Comparison of ENCODE assay signal across 8 cellular contexts in the genomic region with DNA sequence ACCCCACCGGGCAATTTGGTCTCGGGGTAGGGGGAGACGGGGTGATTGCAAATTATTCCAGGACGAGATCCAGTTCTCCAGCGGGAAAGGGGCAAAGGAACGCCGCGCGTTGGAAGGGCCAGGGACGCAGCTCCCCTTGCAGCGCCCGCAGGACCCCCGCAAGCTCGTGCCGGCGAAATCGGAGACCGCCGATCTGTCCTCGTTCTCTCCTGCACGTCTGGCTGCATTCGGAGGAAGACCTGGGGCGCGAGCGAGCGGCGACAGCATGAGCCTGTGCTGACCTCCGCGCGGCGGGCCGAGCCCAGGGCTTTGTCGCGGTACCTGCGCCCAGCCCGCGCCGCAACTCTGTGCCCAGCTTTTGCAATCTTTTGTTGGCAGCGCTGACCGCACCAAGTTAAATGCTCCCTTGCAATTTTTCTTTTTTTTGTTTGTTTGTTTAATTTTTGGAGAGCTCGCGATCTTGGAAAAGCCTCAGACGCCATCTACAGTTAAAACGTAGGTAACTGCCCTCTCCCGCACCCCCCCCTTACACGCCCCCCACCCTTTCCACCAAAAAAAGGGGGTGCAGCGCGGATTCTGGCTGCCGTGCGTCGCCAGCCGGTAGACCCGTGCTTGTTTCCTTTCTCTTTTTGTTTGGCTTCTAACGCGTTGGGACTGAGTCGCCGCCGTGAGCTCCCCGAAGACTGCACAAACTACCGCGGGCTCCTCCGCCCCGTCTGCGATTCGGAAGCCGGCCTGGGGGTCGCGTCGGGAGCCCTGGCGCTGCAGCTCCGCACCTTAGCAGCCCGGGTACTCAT. TPM values are rescaled to one million over a fixed set of nuclear protein-coding genes. Genes with fewer than 3 reads are reported as not detected.
A peak's percentile ranks its signal among the peaks of the same experiment; 100 is the strongest.
DNase-seq lines count a peak whose midpoint lies in the region; ATAC-seq, FAIRE-seq and TF ChIP-seq lines count a peak whose summit lies in the region.

No MANE protein-coding gene starts in this region.

- peaks cover 0 to 6% (median 0%) of the 10 kb centered on the region in 5 experiments for H3K9me3 Mint-ChIP-seq in brain

- H3K4me3 ChIP-seq in NB4 (ENCODE audit: low read depth, low read length) (peak overlapping the region; percentile 70), iPS-18c (ENCODE audit: insufficient read depth, low read depth, low read length) (peak overlapping the region; percentile 78), small intestine (ENCODE audit: low read depth in 1 of 2, low read length in 2 of 2) (peak overlapping the region; percentile 57 to 59)

- H3K27ac ChIP-seq in small intestine (ENCODE audit: low read depth in 1 of 2, low read length in 1 of 2), result peak overlapping the region; percentile 25 to 95

- peak overlapping the region; percentile 95 to 99 (median 97) for H3K4me3 Mint-ChIP-seq in brain

- peak overlapping the region; percentile 96 to 98 (median 97) for H3K27ac Mint-ChIP-seq in brain

- peak; percentile 4 for TF ChIP-seq CTCF in NB4 (IDR thresholded peaks at IDR 0.05; ENCODE audit: low read depth, low read length)
- peak; percentile 57 to 76 for TF ChIP-seq CTCF in brain (conservative IDR thresholded peaks at IDR 0.05)

- 0 to 1% (median 0%) methylated on average over 72 of the region's 72 CpGs for WGBS in small intestine, 3 donors

- peaks cover 0 to 6% of the 10 kb centered on the region in 2 donors for H3K4me1 ChIP-seq in small intestine (ENCODE audit: control insufficient read depth in 2 of 2, insufficient read depth in 1 of 2, low read depth in 1 of 2, low read length in 1 of 2)

- ATAC-seq in GM18909 (IDR thresholded peaks at IDR 0.05; ENCODE audit: poor library complexity, unreplicated experiment), result peak; percentile 29
- no peak for ATAC-seq in HG03460 (IDR thresholded peaks at IDR 0.05; ENCODE audit: unreplicated experiment)

- no peak for FAIRE-seq in small intestine (lab: Jason Lieb, UNC)

- no peaks in the 10 kb centered on the region for H3K9me3 ChIP-seq in iPS-18c (ENCODE audit: control insufficient read depth, insufficient read depth, low read length)
- no peaks in the 10 kb centered on the region for H3K9me3 ChIP-seq in small intestine (ENCODE audit: control insufficient read depth, low read depth)

- H3K4me1 Mint-ChIP-seq in brain, result peaks cover 48% of the 10 kb centered on the region

- no peaks in the 10 kb centered on the region for H3K27me3 ChIP-seq in small intestine (ENCODE audit: control insufficient read depth in 2 of 2, insufficient read depth in 2 of 2, low read length in 2 of 2)

- no peaks in the 10 kb centered on the region for H3K36me3 ChIP-seq in small intestine (ENCODE audit: control insufficient read depth in 2 of 2, insufficient read depth in 2 of 2, low read length in 2 of 2)

- peak; percentile 40 for DNase-seq in 8988T
- peak; percentile 83 for DNase-seq in NB4 (ENCODE audit: low read depth)
- peak; percentile 52 for DNase-seq in T-helper 9 cell
- peak; percentile 54 for DNase-seq in small intestine

- no peak for TF ChIP-seq POLR2A in NB4 (IDR thresholded peaks at IDR 0.05; ENCODE audit: extremely low read depth, insufficient read length)

- H3K36me3 Mint-ChIP-seq in brain, result peaks cover 5% of the 10 kb centered on the region

- H3K27me3 Mint-ChIP-seq in brain, result peaks cover 21% of the 10 kb centered on the region

RNA-seq across cellular contexts. Expression of a gene that starts 0.7 kb away (rescaled TPM):
- polyA plus RNA-seq in brain (ENCODE audit: insufficient read depth, low read depth, low replicate concordance) (29.5 TPM), small intestine (10 to 100 TPM in 2 of 3 donors, 1 to 10 TPM in 1; 7.3 to 20.1 (median 17.2) TPM)
